In genomic region chr11:78374917-78375316, GRCh38 we compare ENCODE assay signal across 32 cellular contexts.
"Had no signal": no experiment of that assay in that cellular context is flagged by ENCODE, and none has a peak within 500 bp of the region (broad histone marks: within the 10 kb centered on the region; RNA-seq: fewer than 3 reads in every experiment).

No MANE protein-coding gene starts in this region.

- H3K27ac ChIP-seq: body of pancreas, brain microvascular endothelial cell, breast epithelium, VCaP had no signal

- FAIRE-seq: astrocyte, TTC549 had no signal

- H3K4me3 ChIP-seq: body of pancreas, breast epithelium had no signal

- H3K9me3 ChIP-seq: body of pancreas, breast epithelium had no signal

- H3K4me1 ChIP-seq: breast epithelium had no signal

- DNase-seq: activated B cell treated with CpG ODN at 0.5 μM for 24 hours; activated CD4-positive, alpha-beta memory T cell treated with anti-CD3 and anti-CD28 coated beads for 36 hours; activated CD4-positive, alpha-beta T cell treated with anti-CD3 and anti-CD28 coated beads for 4 hours; activated CD4-positive, alpha-beta T cell treated with anti-CD3 and anti-CD28 coated beads, Interleukin-2, amount 10 ng/mL, durations not matched to agents 24 days and 14 days; activated CD4-positive, alpha-beta T cell treated with anti-CD3 and anti-CD28 coated beads, Interleukin-2, amount 50 U/mL, for 1 hour; activated CD4-positive, alpha-beta T cell treated with anti-CD3 and anti-CD28 coated beads, Interleukin-2, amount 50 U/mL, for 4 hours; activated CD4-positive, CD25-positive, alpha-beta regulatory T cell treated with anti-CD3 and anti-CD28 coated beads, Interleukin-2, amount 50 U/mL, for 72 hours; activated CD8-positive, alpha-beta memory T cell treated with anti-CD3 and anti-CD28 coated beads, Interleukin-2, amount 50 U/mL, for 4 hours; activated CD8-positive, alpha-beta T cell treated with anti-CD3 and anti-CD28 coated beads for 36 hours; activated effector memory CD4-positive, alpha-beta T cell treated with Interleukin-2 at 50 U/mL for 16 hours; activated gamma-delta T cell; activated naive CD4-positive, alpha-beta T cell treated with anti-CD3 and anti-CD28 coated beads, Interleukin-2, amount 10 ng/mL, durations not matched to agents 7 days and 5 days; activated naive CD4-positive, alpha-beta T cell treated with Interleukin-2 at 50 U/mL for 16 hours; activated naive CD8-positive, alpha-beta T cell treated with anti-CD3 and anti-CD28 coated beads, Interleukin-2, amount 10 ng/mL, durations not matched to agents 7 days and 5 days; activated naive CD8-positive, alpha-beta T cell treated with anti-CD3 and anti-CD28 coated beads, Interleukin-2, amount 50 U/mL, for 24 hours; activated T-cell treated with anti-CD3 and anti-CD28 coated beads for 4 hours; activated T-cell treated with anti-CD3 and anti-CD28 coated beads, Interleukin-2, amount 50 U/mL, for 1 hour; activated T-cell treated with anti-CD3 and anti-CD28 coated beads, Interleukin-2, amount 50 U/mL, for 4 hours; activated T-cell treated with anti-CD3 and anti-CD28 coated beads, Interleukin-2, amount 50 U/mL, for 72 hours; amygdala; anterior cingulate cortex; body of pancreas; brain microvascular endothelial cell; central memory CD4-positive, alpha-beta T cell; T-helper 1 cell; T-helper 2 cell; T-helper 9 cell had no signal

- H3K36me3 ChIP-seq: brain microvascular endothelial cell, breast epithelium had no signal

- ATAC-seq: activated CD8-positive, alpha-beta T cell treated with anti-CD3 and anti-CD28 coated beads for 36 hours; activated naive CD8-positive, alpha-beta T cell treated with anti-CD3 and anti-CD28 coated beads, Interleukin-2, amount 50 U/mL, for 24 hours; activated T-cell treated with anti-CD3 and anti-CD28 coated beads, Interleukin-2, amount 50 U/mL, for 4 hours; activated T-cell treated with anti-CD3 and anti-CD28 coated beads, Interleukin-2, amount 50 U/mL, for 72 hours; activated T-helper 17 cell treated with anti-CD3 and anti-CD28 coated beads, Interleukin-2, amount 50 U/mL, for 72 hours; body of pancreas had no signal

- H3K27me3 ChIP-seq: body of pancreas, brain microvascular endothelial cell, breast epithelium had no signal
